8 cellular contexts compared by ENCODE assay signal in the genomic region with DNA sequence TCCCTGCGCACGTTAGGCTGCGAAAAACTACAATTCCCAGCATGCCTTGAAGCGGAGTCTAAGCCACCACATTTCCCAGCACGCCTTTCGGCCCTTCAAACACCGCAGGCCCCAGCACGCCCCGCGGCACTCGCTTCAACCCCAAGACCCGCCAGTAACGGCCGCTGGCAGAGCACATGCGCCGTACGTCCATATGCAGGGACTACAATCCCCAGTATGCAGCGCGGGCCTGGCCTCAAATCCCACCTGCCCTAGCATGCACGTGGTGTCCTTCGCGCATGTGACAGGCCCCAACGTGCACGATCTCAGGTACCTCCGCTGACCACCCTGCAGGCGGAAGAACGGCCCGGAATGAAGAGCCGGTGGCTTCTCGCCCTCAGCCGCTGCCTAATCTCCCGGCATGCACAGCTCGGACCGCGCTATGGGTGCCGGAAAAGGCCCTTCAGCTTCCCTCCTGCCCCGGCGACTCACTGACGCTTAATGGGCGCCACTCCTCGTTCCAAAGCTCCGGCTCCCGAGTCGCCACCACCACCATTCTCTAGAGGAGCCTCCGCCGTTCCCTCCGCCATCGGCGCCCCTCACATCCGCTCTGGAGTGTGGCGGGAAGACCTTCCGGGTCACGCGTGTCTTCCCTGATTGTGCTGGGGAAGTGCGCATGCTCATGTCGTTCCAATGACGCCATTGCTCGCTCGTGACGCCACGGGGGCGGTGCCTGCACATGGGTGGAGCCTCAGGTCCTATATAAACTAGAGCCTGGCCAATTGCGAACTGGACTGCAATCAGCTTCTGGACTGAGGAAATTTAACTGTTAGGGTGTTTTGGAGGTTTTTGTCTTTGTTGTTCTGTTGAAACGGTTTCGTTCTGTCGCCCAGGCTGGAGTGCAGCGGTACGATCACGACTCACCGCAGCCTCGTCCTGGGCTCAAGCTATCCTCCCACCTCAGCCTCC. TPM values are rescaled to one million over a fixed set of nuclear protein-coding genes. Genes with fewer than 3 reads are reported as not detected.
DNase-seq lines count a peak whose midpoint lies in the region; ATAC-seq and TF ChIP-seq lines count a peak whose summit lies in the region.

A gene with protein sequence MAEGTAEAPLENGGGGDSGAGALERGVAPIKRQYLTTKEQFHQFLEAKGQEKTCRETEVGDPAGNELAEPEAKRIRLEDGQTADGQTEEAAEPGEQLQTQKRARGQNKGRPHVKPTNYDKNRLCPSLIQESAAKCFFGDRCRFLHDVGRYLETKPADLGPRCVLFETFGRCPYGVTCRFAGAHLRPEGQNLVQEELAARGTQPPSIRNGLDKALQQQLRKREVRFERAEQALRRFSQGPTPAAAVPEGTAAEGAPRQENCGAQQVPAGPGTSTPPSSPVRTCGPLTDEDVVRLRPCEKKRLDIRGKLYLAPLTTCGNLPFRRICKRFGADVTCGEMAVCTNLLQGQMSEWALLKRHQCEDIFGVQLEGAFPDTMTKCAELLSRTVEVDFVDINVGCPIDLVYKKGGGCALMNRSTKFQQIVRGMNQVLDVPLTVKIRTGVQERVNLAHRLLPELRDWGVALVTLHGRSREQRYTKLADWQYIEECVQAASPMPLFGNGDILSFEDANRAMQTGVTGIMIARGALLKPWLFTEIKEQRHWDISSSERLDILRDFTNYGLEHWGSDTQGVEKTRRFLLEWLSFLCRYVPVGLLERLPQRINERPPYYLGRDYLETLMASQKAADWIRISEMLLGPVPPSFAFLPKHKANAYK (minus strand): TSS at position 591 of the 948 bp plus-strand sequence. CDS start 22 bp downstream, at position 569.

- H3K4me3 Mint-ChIP-seq in activated CD4-positive, alpha-beta T cell treated with anti-CD3 and anti-CD28 coated beads, Interleukin-2, amount 10 ng/mL, durations not matched to agents 7 days and 5 days: peak within 1 kb of the TSS; percentile 100

- no peaks in the 10 kb centered on the region for H3K9me3 ChIP-seq in BLaER1

- H3K27ac ChIP-seq in BLaER1: peak within 1 kb of the TSS; percentile 100
- peak within 1 kb of the TSS; percentile 80 to 97 for H3K27ac ChIP-seq in coronary artery

- intact Hi-C loops in left colon (cut with DNase I, micrococcal nuclease): no loop called here

- no peaks in the 10 kb centered on the region for H3K9me3 Mint-ChIP-seq in activated CD4-positive, alpha-beta T cell treated with anti-CD3 and anti-CD28 coated beads, Interleukin-2, amount 10 ng/mL, durations not matched to agents 7 days and 5 days

- H4K20me1 ChIP-seq in BLaER1: peaks cover 20% of the 10 kb centered on the region

- TF ChIP-seq CTCF in coronary artery (IDR thresholded peaks at IDR 0.05): no peak

- peak within 1 kb of the TSS; percentile 98 for H3K9ac ChIP-seq in BLaER1

- peak within 1 kb of the TSS; percentile 100 for H3K27ac Mint-ChIP-seq in activated CD4-positive, alpha-beta T cell treated with anti-CD3 and anti-CD28 coated beads, Interleukin-2, amount 10 ng/mL, durations not matched to agents 7 days and 5 days

- H3K36me3 Mint-ChIP-seq in activated CD4-positive, alpha-beta T cell treated with anti-CD3 and anti-CD28 coated beads, Interleukin-2, amount 10 ng/mL, durations not matched to agents 7 days and 5 days (ENCODE audit: low read depth): peaks cover 31% of the 10 kb centered on the region

- POLR2A ChIA-PET in activated CD4-positive, alpha-beta T cell treated with anti-CD3 and anti-CD28 coated beads, Interleukin-2, amount 10 ng/mL, durations not matched to agents 7 days and 5 days (lab: Charles Lee): no interaction called here

- peaks cover 8% of the 10 kb centered on the region for H3K4me1 ChIP-seq in BLaER1

- H3K4me2 ChIP-seq in BLaER1: peak within 1 kb of the TSS; percentile 93

- H3K4me3 ChIP-seq in BLaER1 (peak within 1 kb of the TSS; percentile 85), coronary artery (peak within 1 kb of the TSS; percentile 86)

- DNase-seq in NCI-H69 (lab: John Stamatoyannopoulos, UW) (peak; percentile 99), coronary artery (ENCODE audit: low spot score) (peak; percentile 97), left colon (peak; percentile 97 to 98)
- DNase-seq in activated CD4-positive, alpha-beta T cell treated with anti-CD3 and anti-CD28 coated beads, Interleukin-2, amount 10 ng/mL, durations not matched to agents 7 days and 5 days: peak; percentile 97
- peak; percentile 98 for DNase-seq in stimulated activated CD4-positive, alpha-beta T cell treated with anti-CD3 and anti-CD28 coated beads, Interleukin-1b, Interleukin-23, amount 100 ng/mL, for 48 hours

- peaks cover 11% of the 10 kb centered on the region for H3K4me1 Mint-ChIP-seq in activated CD4-positive, alpha-beta T cell treated with anti-CD3 and anti-CD28 coated beads, Interleukin-2, amount 10 ng/mL, durations not matched to agents 7 days and 5 days

- CTCF ChIA-PET in activated CD4-positive, alpha-beta T cell treated with anti-CD3 and anti-CD28 coated beads, Interleukin-2, amount 10 ng/mL, durations not matched to agents 7 days and 5 days (lab: Charles Lee): interaction anchor here (0.9 to 7.3 kb wide), 3 partner anchors 9 to 101 kb away, joined by 5 to 74 read pairs (median 10); a partner anchor contains a TSS

- H3K27me3 ChIP-seq in BLaER1: no peaks in the 10 kb centered on the region

- H3K36me3 ChIP-seq in BLaER1: peaks cover 45% of the 10 kb centered on the region

- peak; percentile 84 for ATAC-seq in GM19328 (IDR thresholded peaks at IDR 0.05; ENCODE audit: unreplicated experiment)
- peak; percentile 82 for ATAC-seq in HG03520 (IDR thresholded peaks at IDR 0.05; ENCODE audit: unreplicated experiment)
- ATAC-seq in left colon: peak; percentile 92

- no peaks in the 10 kb centered on the region for H3K27me3 Mint-ChIP-seq in activated CD4-positive, alpha-beta T cell treated with anti-CD3 and anti-CD28 coated beads, Interleukin-2, amount 10 ng/mL, durations not matched to agents 7 days and 5 days

RNA-seq across cellular contexts. Expression of the gene that starts here (rescaled TPM):
- 10 to 100 TPM; 49.9 to 60.8 TPM for total RNA-seq in activated CD4-positive, alpha-beta T cell treated with anti-CD3 and anti-CD28 coated beads, Interleukin-2, amount 10 ng/mL, durations not matched to agents 7 days and 5 days
- 10 to 100 TPM; 24.8 to 39.4 TPM for total RNA-seq in left colon

Comparison
In these comparisons a context has a peak if more than half of its experiments do, and no peak if none do; other contexts are left out.
1. Peak in every context shown above with its lines: DNase-seq, ATAC-seq, H3K4me3 ChIP-seq and H3K27ac ChIP-seq.